In the genomic region with DNA sequence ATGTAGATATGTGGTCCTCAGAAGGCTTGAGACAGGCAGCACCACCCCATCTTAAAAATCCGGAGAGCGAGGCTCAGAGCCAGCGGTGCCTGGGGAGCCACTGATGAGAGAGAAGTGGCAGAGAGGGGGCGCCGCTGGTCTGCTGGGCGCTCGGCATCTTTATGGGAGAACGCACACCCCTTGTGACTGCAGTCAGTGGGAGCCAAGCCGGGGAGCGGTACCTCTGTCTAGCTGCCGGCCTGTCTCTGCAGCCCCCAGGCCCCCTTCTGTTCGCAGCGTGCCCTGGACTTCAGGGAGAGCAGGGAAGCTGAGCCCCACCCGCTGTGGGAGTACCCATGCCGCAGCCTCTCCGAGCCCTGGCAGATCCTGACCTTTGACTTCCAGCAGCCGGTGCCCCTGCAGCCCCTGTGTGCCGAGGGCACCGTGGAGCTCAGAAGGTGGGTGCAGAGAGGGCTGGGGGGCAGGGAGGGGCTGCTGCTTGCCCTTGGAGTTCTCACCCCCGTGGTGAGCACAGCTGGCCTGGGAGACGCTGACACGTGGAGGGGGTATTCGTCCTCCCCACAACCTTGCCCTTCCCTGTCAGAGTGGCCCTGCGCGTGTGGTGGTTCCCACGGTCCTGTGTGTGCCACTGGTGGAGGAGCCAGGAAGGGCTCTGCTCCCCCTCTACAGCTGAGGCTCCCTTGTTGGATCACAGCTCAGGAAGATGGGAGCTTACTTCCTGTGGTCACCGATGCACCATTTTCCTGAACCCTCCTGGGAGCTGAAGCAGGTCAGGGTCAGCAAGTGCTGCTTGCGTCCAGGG, we compare ENCODE assay signal across 1 cellular context.
TF ChIP-seq lines count a peak whose summit lies in the region.

No MANE protein-coding gene starts in this region.

TF ChIP-seq in H1, 55 proteins besides CTCF, POLR2A, EP300 and RAD21 (continued from another document):
- TF ChIP-seq CHD2 (IDR thresholded peaks at IDR 0.05; ENCODE audit: low read length) (no peak), SIN3A (conservative IDR thresholded peaks at IDR 0.05 in 1 of 2, IDR thresholded peaks at IDR 0.05 in 1 of 2; ENCODE audit: low read depth in 1 of 2, low read length in 2 of 2) (no peak), NRF1 (IDR thresholded peaks at IDR 0.05; ENCODE audit: low read depth, low read length) (no peak), SIRT6 (IDR thresholded peaks at IDR 0.05; ENCODE audit: low read length) (no peak), POU5F1 (IDR thresholded peaks at IDR 0.05; ENCODE audit: low read depth, low read length) (no peak), CREB1 (IDR thresholded peaks at IDR 0.05) (no peak), CEBPB (IDR thresholded peaks at IDR 0.05; ENCODE audit: low read depth, low read length) (no peak), TAF1 (IDR thresholded peaks at IDR 0.05; ENCODE audit: low read depth, low read length) (no peak), KDM4A (IDR thresholded peaks at IDR 0.05; ENCODE audit: low read depth, low read length, severe bottlenecking) (no peak), ZNF274 (IDR thresholded peaks at IDR 0.05; ENCODE audit: borderline replicate concordance, extremely low read depth, low read length) (no peak), BACH1 (IDR thresholded peaks at IDR 0.05; ENCODE audit: low read length) (no peak), HDAC2 (IDR thresholded peaks at IDR 0.05; ENCODE audit: borderline replicate concordance in 1 of 2, low read depth in 2 of 2, low read length in 2 of 2) (no peak), JUN (IDR thresholded peaks at IDR 0.05; ENCODE audit: low read depth, low read length) (no peak)
- TF ChIP-seq, protein P1, sequence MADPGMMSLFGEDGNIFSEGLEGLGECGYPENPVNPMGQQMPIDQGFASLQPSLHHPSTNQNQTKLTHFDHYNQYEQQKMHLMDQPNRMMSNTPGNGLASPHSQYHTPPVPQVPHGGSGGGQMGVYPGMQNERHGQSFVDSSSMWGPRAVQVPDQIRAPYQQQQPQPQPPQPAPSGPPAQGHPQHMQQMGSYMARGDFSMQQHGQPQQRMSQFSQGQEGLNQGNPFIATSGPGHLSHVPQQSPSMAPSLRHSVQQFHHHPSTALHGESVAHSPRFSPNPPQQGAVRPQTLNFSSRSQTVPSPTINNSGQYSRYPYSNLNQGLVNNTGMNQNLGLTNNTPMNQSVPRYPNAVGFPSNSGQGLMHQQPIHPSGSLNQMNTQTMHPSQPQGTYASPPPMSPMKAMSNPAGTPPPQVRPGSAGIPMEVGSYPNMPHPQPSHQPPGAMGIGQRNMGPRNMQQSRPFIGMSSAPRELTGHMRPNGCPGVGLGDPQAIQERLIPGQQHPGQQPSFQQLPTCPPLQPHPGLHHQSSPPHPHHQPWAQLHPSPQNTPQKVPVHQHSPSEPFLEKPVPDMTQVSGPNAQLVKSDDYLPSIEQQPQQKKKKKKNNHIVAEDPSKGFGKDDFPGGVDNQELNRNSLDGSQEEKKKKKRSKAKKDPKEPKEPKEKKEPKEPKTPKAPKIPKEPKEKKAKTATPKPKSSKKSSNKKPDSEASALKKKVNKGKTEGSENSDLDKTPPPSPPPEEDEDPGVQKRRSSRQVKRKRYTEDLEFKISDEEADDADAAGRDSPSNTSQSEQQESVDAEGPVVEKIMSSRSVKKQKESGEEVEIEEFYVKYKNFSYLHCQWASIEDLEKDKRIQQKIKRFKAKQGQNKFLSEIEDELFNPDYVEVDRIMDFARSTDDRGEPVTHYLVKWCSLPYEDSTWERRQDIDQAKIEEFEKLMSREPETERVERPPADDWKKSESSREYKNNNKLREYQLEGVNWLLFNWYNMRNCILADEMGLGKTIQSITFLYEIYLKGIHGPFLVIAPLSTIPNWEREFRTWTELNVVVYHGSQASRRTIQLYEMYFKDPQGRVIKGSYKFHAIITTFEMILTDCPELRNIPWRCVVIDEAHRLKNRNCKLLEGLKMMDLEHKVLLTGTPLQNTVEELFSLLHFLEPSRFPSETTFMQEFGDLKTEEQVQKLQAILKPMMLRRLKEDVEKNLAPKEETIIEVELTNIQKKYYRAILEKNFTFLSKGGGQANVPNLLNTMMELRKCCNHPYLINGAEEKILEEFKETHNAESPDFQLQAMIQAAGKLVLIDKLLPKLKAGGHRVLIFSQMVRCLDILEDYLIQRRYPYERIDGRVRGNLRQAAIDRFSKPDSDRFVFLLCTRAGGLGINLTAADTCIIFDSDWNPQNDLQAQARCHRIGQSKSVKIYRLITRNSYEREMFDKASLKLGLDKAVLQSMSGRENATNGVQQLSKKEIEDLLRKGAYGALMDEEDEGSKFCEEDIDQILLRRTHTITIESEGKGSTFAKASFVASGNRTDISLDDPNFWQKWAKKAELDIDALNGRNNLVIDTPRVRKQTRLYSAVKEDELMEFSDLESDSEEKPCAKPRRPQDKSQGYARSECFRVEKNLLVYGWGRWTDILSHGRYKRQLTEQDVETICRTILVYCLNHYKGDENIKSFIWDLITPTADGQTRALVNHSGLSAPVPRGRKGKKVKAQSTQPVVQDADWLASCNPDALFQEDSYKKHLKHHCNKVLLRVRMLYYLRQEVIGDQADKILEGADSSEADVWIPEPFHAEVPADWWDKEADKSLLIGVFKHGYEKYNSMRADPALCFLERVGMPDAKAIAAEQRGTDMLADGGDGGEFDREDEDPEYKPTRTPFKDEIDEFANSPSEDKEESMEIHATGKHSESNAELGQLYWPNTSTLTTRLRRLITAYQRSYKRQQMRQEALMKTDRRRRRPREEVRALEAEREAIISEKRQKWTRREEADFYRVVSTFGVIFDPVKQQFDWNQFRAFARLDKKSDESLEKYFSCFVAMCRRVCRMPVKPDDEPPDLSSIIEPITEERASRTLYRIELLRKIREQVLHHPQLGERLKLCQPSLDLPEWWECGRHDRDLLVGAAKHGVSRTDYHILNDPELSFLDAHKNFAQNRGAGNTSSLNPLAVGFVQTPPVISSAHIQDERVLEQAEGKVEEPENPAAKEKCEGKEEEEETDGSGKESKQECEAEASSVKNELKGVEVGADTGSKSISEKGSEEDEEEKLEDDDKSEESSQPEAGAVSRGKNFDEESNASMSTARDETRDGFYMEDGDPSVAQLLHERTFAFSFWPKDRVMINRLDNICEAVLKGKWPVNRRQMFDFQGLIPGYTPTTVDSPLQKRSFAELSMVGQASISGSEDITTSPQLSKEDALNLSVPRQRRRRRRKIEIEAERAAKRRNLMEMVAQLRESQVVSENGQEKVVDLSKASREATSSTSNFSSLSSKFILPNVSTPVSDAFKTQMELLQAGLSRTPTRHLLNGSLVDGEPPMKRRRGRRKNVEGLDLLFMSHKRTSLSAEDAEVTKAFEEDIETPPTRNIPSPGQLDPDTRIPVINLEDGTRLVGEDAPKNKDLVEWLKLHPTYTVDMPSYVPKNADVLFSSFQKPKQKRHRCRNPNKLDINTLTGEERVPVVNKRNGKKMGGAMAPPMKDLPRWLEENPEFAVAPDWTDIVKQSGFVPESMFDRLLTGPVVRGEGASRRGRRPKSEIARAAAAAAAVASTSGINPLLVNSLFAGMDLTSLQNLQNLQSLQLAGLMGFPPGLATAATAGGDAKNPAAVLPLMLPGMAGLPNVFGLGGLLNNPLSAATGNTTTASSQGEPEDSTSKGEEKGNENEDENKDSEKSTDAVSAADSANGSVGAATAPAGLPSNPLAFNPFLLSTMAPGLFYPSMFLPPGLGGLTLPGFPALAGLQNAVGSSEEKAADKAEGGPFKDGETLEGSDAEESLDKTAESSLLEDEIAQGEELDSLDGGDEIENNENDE (IDR thresholded peaks at IDR 0.05; ENCODE audit: insufficient replicate concordance, low read length): no peak
- TF ChIP-seq, protein P2, sequence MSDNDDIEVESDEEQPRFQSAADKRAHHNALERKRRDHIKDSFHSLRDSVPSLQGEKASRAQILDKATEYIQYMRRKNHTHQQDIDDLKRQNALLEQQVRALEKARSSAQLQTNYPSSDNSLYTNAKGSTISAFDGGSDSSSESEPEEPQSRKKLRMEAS (IDR thresholded peaks at IDR 0.05): no peak
TF ChIP-seq in H1: peak in this region for 0.
